In genomic region chr17:14061666-14062560, GRCh38 we compare ENCODE assay signal across 14 cellular contexts. TPM values are rescaled to one million over a fixed set of nuclear protein-coding genes. Genes with fewer than 3 reads are reported as not detected.
DNase-seq lines count a peak whose midpoint lies in the region; ATAC-seq and TF ChIP-seq lines count a peak whose summit lies in the region.
"Had no signal": no experiment of that assay in that cellular context is flagged by ENCODE, and none has a peak within 500 bp of the region (broad histone marks: within the 10 kb centered on the region; RNA-seq: fewer than 3 reads in every experiment).

No MANE protein-coding gene starts in this region.

- H3K4me1 ChIP-seq in HCT116 (ENCODE audit: control insufficient read depth in 1 of 2, insufficient read depth in 2 of 2, low read length in 2 of 2): no peaks in the 10 kb centered on the region

- no peak overlapping the region for H3K4me2 ChIP-seq in HCT116 (ENCODE audit: low read length)

- H3K36me3 ChIP-seq in HCT116 (ENCODE audit: control insufficient read depth in 1 of 2, insufficient read depth in 2 of 2, low read length in 2 of 2): peaks cover 0 to 6% of the 10 kb centered on the region in 2 experiments; a peak in 2 of 4 replicates

- ATAC-seq in HCT116: peak; percentile 36
- ATAC-seq in left colon: no peak
- ATAC-seq in HG03175 (IDR thresholded peaks at IDR 0.05; ENCODE audit: unreplicated experiment): no peak

- H3K4me1 Mint-ChIP-seq in activated naive CD4-positive, alpha-beta T cell treated with anti-CD3 and anti-CD28 coated beads, Interleukin-2, amount 10 ng/mL, durations not matched to agents 7 days and 5 days: peaks cover 12% of the 10 kb centered on the region
- H3K4me1 Mint-ChIP-seq in activated CD4-positive, alpha-beta memory T cell treated with anti-CD3 and anti-CD28 coated beads for 36 hours (ENCODE audit: low read depth): peaks cover 21% of the 10 kb centered on the region

- H3K27me3 ChIP-seq in HCT116 (ENCODE audit: insufficient read depth, low read length): no peaks in the 10 kb centered on the region

- no peaks in the 10 kb centered on the region for H4K20me1 ChIP-seq in HCT116 (ENCODE audit: insufficient read depth)

- intact Hi-C loops in HCT116 (cut with micrococcal nuclease) (loop anchor here (10.0 kb wide), 1 partner anchor 467 kb away; no protein-coding TSS in a partner anchor), left colon (cut with DNase I, micrococcal nuclease) (no loop called here)
- intact Hi-C loops in activated CD4-positive, alpha-beta memory T cell treated with anti-CD3 and anti-CD28 coated beads for 36 hours (cut with micrococcal nuclease): loop anchor here (10.0 kb wide), 2 partner anchors 343 to 467 kb away; no protein-coding TSS in a partner anchor

- H3K27ac ChIP-seq in HCT116 (ENCODE audit: low read depth, low read length): no peak overlapping the region
- H3K27ac ChIP-seq: SK-N-MC had no signal

- H2AFZ ChIP-seq in HCT116 (ENCODE audit: low read depth, low read length, poor library complexity, severe bottlenecking): no peak overlapping the region

- peaks cover 54% of the 10 kb centered on the region for H3K36me3 Mint-ChIP-seq in activated naive CD4-positive, alpha-beta T cell treated with anti-CD3 and anti-CD28 coated beads, Interleukin-2, amount 10 ng/mL, durations not matched to agents 7 days and 5 days
- peaks cover 41% of the 10 kb centered on the region for H3K36me3 Mint-ChIP-seq in activated CD4-positive, alpha-beta memory T cell treated with anti-CD3 and anti-CD28 coated beads for 36 hours

- no TSS peak for BruUV-seq in HCT116 (replicated peaks; lab: Mats Ljungman, UMichigan)

- no peak overlapping the region for H3K4me3 ChIP-seq in HCT116 (replicated peaks in 1 of 2; ENCODE audit: low read depth in 1 of 2, low read length in 2 of 2)
- peak overlapping the region; percentile 35 for H3K4me3 ChIP-seq in WI38 (ENCODE audit: low read depth, low read length)
- H3K4me3 ChIP-seq in skeletal muscle cell (ENCODE audit: low read depth, low read length): no peak overlapping the region
- H3K4me3 ChIP-seq: SK-N-MC had no signal

- H3K9me3 ChIP-seq in HCT116 (ENCODE audit: control insufficient read depth in 1 of 2, insufficient read depth in 1 of 2, low read depth in 1 of 2, low read length in 2 of 2): no peaks in the 10 kb centered on the region; a peak in 1 of 4 replicates

- RAD21 ChIA-PET in HCT116 (lab: Charles Lee; ENCODE audit: low non-redundant PET in 1 of 2, low total read pairs in 2 of 2, uncharacterized antibody in 2 of 2, unreplicated experiment in 2 of 2): no interaction called here

- H3K79me2 ChIP-seq in HCT116 (ENCODE audit: insufficient read depth, low read length): peaks cover 45% of the 10 kb centered on the region

- DNase-seq in HCT116 (ENCODE audit: low read depth, low spot score) (no peak), glomerular endothelial cell (ENCODE audit: extremely low read depth, low read depth, low spot score) (peak; percentile 55), skeletal muscle cell (ENCODE audit: low read depth) (peak; percentile 61), left colon (no peak)
- no peak for DNase-seq in activated naive CD4-positive, alpha-beta T cell treated with anti-CD3 and anti-CD28 coated beads, Interleukin-2, amount 10 ng/mL, durations not matched to agents 7 days and 5 days
- DNase-seq in activated CD4-positive, alpha-beta memory T cell treated with anti-CD3 and anti-CD28 coated beads for 36 hours: no peak
- DNase-seq: activated T-cell treated with anti-CD3 and anti-CD28 coated beads for 4 hours, erythroblast, GF-D8, NCI-H1694 treated with DMSO at 0.1 percent for 48 hours had no signal

- H3K9me2 ChIP-seq in HCT116 (ENCODE audit: insufficient read depth): no peaks in the 10 kb centered on the region

- no peak overlapping the region for H3K4me3 Mint-ChIP-seq in activated naive CD4-positive, alpha-beta T cell treated with anti-CD3 and anti-CD28 coated beads, Interleukin-2, amount 10 ng/mL, durations not matched to agents 7 days and 5 days
- no peak overlapping the region for H3K4me3 Mint-ChIP-seq in activated CD4-positive, alpha-beta memory T cell treated with anti-CD3 and anti-CD28 coated beads for 36 hours
- H3K4me3 Mint-ChIP-seq: neural crest cell had no signal

- POLR2A ChIA-PET in HCT116 (lab: Charles Lee): no interaction called here
- POLR2A ChIA-PET in activated CD4-positive, alpha-beta memory T cell treated with anti-CD3 and anti-CD28 coated beads for 36 hours (lab: Charles Lee): no interaction called here

- CTCF ChIA-PET in HCT116 (lab: Charles Lee): interaction anchor here (1.6 kb wide), 1 partner anchor 14 kb away, joined by 3 read pairs; no protein-coding TSS in a partner anchor
- CTCF ChIA-PET in activated naive CD4-positive, alpha-beta T cell treated with anti-CD3 and anti-CD28 coated beads, Interleukin-2, amount 10 ng/mL, durations not matched to agents 7 days and 5 days (lab: Charles Lee): interaction anchor here (1.1 kb wide), 1 partner anchor 13 kb away, joined by 3 read pairs; no protein-coding TSS in a partner anchor
- CTCF ChIA-PET in activated CD4-positive, alpha-beta memory T cell treated with anti-CD3 and anti-CD28 coated beads for 36 hours (lab: Charles Lee): interaction anchor here (0.6 kb wide), 1 partner anchor 433 kb away, joined by 3 read pairs; no protein-coding TSS in a partner anchor

- H3K9ac ChIP-seq in HCT116 (ENCODE audit: low read length): no peak overlapping the region

- no peaks in the 10 kb centered on the region for H3K27me3 Mint-ChIP-seq in activated naive CD4-positive, alpha-beta T cell treated with anti-CD3 and anti-CD28 coated beads, Interleukin-2, amount 10 ng/mL, durations not matched to agents 7 days and 5 days
- no peaks in the 10 kb centered on the region for H3K27me3 Mint-ChIP-seq in activated CD4-positive, alpha-beta memory T cell treated with anti-CD3 and anti-CD28 coated beads for 36 hours

- no peak for TF ChIP-seq POLR2A in HCT116 (IDR thresholded peaks at IDR 0.05; ENCODE audit: borderline replicate concordance, extremely low read depth, insufficient read depth, insufficient read length)

- H3K9me3 Mint-ChIP-seq in activated naive CD4-positive, alpha-beta T cell treated with anti-CD3 and anti-CD28 coated beads, Interleukin-2, amount 10 ng/mL, durations not matched to agents 7 days and 5 days: peaks cover 7% of the 10 kb centered on the region
- peaks cover 2% of the 10 kb centered on the region for H3K9me3 Mint-ChIP-seq in activated CD4-positive, alpha-beta memory T cell treated with anti-CD3 and anti-CD28 coated beads for 36 hours

- no peak for TF ChIP-seq RAD21 in HCT116 (IDR thresholded peaks at IDR 0.05; ENCODE audit: low read depth)

- TF ChIP-seq CTCF in HCT116 (IDR thresholded peaks at IDR 0.05 in 2 of 3, conservative IDR thresholded peaks at IDR 0.05 in 1 of 3; ENCODE audit: borderline replicate concordance in 1 of 3, insufficient read depth in 1 of 3, low read depth in 2 of 3, low read length in 2 of 3) (no peak), WI38 (IDR thresholded peaks at IDR 0.05; ENCODE audit: low read depth, low read length) (no peak)

- H3K27ac Mint-ChIP-seq in activated naive CD4-positive, alpha-beta T cell treated with anti-CD3 and anti-CD28 coated beads, Interleukin-2, amount 10 ng/mL, durations not matched to agents 7 days and 5 days: no peak overlapping the region
- no peak overlapping the region for H3K27ac Mint-ChIP-seq in activated CD4-positive, alpha-beta memory T cell treated with anti-CD3 and anti-CD28 coated beads for 36 hours

TF ChIP-seq in HCT116, 20 proteins besides CTCF, POLR2A, EP300 and RAD21:
- TF ChIP-seq CEBPB (IDR thresholded peaks at IDR 0.05; ENCODE audit: low read depth) (no peak), ELF1 (IDR thresholded peaks at IDR 0.05; ENCODE audit: borderline replicate concordance, low read depth) (no peak), CBX3 (IDR thresholded peaks at IDR 0.05; ENCODE audit: low read depth) (no peak), EZH2 (IDR thresholded peaks at IDR 0.05) (no peak), ZFX (IDR thresholded peaks at IDR 0.05) (no peak), SP1 (IDR thresholded peaks at IDR 0.05; ENCODE audit: low read depth) (no peak), SRF (IDR thresholded peaks at IDR 0.05; ENCODE audit: low read depth) (no peak), YY1 (IDR thresholded peaks at IDR 0.05; ENCODE audit: extremely low read depth, insufficient replicate concordance, low read depth, low read length) (no peak)

RNA-seq across cellular contexts. Expression of gene COX10, which starts 7.4 kb away (rescaled TPM):
- 22.4 TPM for total RNA-seq in HCT116 (2021; ENCODE audit: unreplicated experiment)
- 9.5 and 13.1 TPM in 2 replicates for polyA plus RNA-seq in HCT116 (2012)
- total RNA-seq in glomerular endothelial cell: 15.6 and 17.1 TPM in 2 replicates
- 10 to 100 TPM; 29.1 to 34.6 TPM for total RNA-seq in left colon
- 10 to 100 TPM; 22.9 to 23.6 TPM for total RNA-seq in activated CD4-positive, alpha-beta memory T cell treated with anti-CD3 and anti-CD28 coated beads for 36 hours

Comparison
In these comparisons a context has a peak if more than half of its experiments do, and no peak if none do; other contexts are left out.
1. DNase-seq: peak in glomerular endothelial cell (single experiment) and skeletal muscle cell (single experiment); none in HCT116 (single experiment), left colon (0 of 2), activated naive CD4-positive, alpha-beta T cell treated with anti-CD3 and anti-CD28 coated beads, Interleukin-2, amount 10 ng/mL, durations not matched to agents 7 days and 5 days (single experiment) and activated CD4-positive, alpha-beta memory T cell treated with anti-CD3 and anti-CD28 coated beads for 36 hours (single experiment).
2. intact Hi-C loops: an anchor here in HCT116 (10.0 kb wide) and activated CD4-positive, alpha-beta memory T cell treated with anti-CD3 and anti-CD28 coated beads for 36 hours (10.0 kb wide); none called in left colon.